In genomic region chr14:93012516-93013367, GRCh38 we compare ENCODE assay signal across 10 cellular contexts.
DNase-seq lines count a peak whose midpoint lies in the region; ATAC-seq and TF ChIP-seq lines count a peak whose summit lies in the region.
"Had no signal": no experiment of that assay in that cellular context is flagged by ENCODE, and none has a peak within 500 bp of the region (broad histone marks: within the 10 kb centered on the region; RNA-seq: fewer than 3 reads in every experiment).

No MANE protein-coding gene starts in this region.

- peaks cover 18% of the 10 kb centered on the region for H3K4me1 Mint-ChIP-seq in activated CD8-positive, alpha-beta memory T cell treated with anti-CD3 and anti-CD28 coated beads, Interleukin-2, amount 10 ng/mL, durations not matched to agents 7 days and 5 days

- H3K9me3 Mint-ChIP-seq in activated CD8-positive, alpha-beta memory T cell treated with anti-CD3 and anti-CD28 coated beads, Interleukin-2, amount 10 ng/mL, durations not matched to agents 7 days and 5 days (ENCODE audit: low read depth), result no peaks in the 10 kb centered on the region
- H3K9me3 Mint-ChIP-seq: activated B cell treated with CpG ODN at 0.5 μM for 24 hours had no signal

- no peak for ATAC-seq in activated CD8-positive, alpha-beta memory T cell treated with anti-CD3 and anti-CD28 coated beads, Interleukin-2, amount 10 ng/mL, durations not matched to agents 7 days and 5 days
- ATAC-seq in thoracic aorta (ENCODE audit: insufficient number of reproducible peaks, low FRiP score, low read depth), result no peak

- H3K4me1 ChIP-seq in thoracic aorta (ENCODE audit: control insufficient read depth in 1 of 2, low read depth in 2 of 2), result peaks cover 18 to 30% of the 10 kb centered on the region in 2 donors

- peak overlapping the region; percentile 12 to 39 for H3K27ac ChIP-seq in thoracic aorta
- H3K27ac ChIP-seq: upper lobe of left lung had no signal

- no peak overlapping the region for H3K4me3 ChIP-seq in thoracic aorta
- H3K4me3 ChIP-seq: upper lobe of left lung had no signal

- DNase-seq in activated CD8-positive, alpha-beta memory T cell treated with anti-CD3 and anti-CD28 coated beads, Interleukin-2, amount 10 ng/mL, durations not matched to agents 7 days and 5 days, result no peak
- no peak for DNase-seq in activated CD8-positive, alpha-beta memory T cell treated with anti-CD3 and anti-CD28 coated beads, Interleukin-2, amount 50 U/mL, for 4 hours
- DNase-seq in astrocyte of the hippocampus (ENCODE audit: low read depth, low spot score), result peak; percentile 25
- DNase-seq in iris pigment epithelial cell (ENCODE audit: low read depth), result peak; percentile 49
- DNase-seq in thoracic aorta (ENCODE audit: low spot score), result no peak
- no peak for DNase-seq in NCI-H1436 treated with DMSO at 0.1 percent for 48 hours (lab: John Stamatoyannopoulos, UW)
- DNase-seq in OCI-M2 (lab: John Stamatoyannopoulos, UW; ENCODE audit: unreplicated experiment), result no peak
- no peak for DNase-seq in cerebellar cortex (ENCODE audit: low spot score)
- DNase-seq: activated B cell treated with CpG ODN at 0.5 μM for 24 hours, upper lobe of left lung had no signal

- H3K36me3 Mint-ChIP-seq in activated CD8-positive, alpha-beta memory T cell treated with anti-CD3 and anti-CD28 coated beads, Interleukin-2, amount 10 ng/mL, durations not matched to agents 7 days and 5 days, result no peaks in the 10 kb centered on the region

- H3K4me3 Mint-ChIP-seq in activated CD8-positive, alpha-beta memory T cell treated with anti-CD3 and anti-CD28 coated beads, Interleukin-2, amount 10 ng/mL, durations not matched to agents 7 days and 5 days, result no peak overlapping the region
- H3K4me3 Mint-ChIP-seq: activated B cell treated with CpG ODN at 0.5 μM for 24 hours had no signal

- H3K36me3 ChIP-seq in thoracic aorta, result peaks cover 6% of the 10 kb centered on the region

- peak overlapping the region; percentile 63 for H3K27ac Mint-ChIP-seq in activated CD8-positive, alpha-beta memory T cell treated with anti-CD3 and anti-CD28 coated beads, Interleukin-2, amount 10 ng/mL, durations not matched to agents 7 days and 5 days
- H3K27ac Mint-ChIP-seq: activated B cell treated with CpG ODN at 0.5 μM for 24 hours had no signal

- no peaks in the 10 kb centered on the region for H3K9me3 ChIP-seq in thoracic aorta
- H3K9me3 ChIP-seq: upper lobe of left lung had no signal

- CTCF ChIA-PET in activated CD8-positive, alpha-beta memory T cell treated with anti-CD3 and anti-CD28 coated beads, Interleukin-2, amount 10 ng/mL, durations not matched to agents 7 days and 5 days (lab: Charles Lee), result interaction anchor here (2.0 kb wide), 1 partner anchor 21 kb away, joined by 6 read pairs; no protein-coding TSS in a partner anchor

- no peak for TF ChIP-seq CTCF in thoracic aorta (IDR thresholded peaks at IDR 0.05)

- no peaks in the 10 kb centered on the region for H3K27me3 Mint-ChIP-seq in activated CD8-positive, alpha-beta memory T cell treated with anti-CD3 and anti-CD28 coated beads, Interleukin-2, amount 10 ng/mL, durations not matched to agents 7 days and 5 days
- H3K27me3 Mint-ChIP-seq: activated B cell treated with CpG ODN at 0.5 μM for 24 hours had no signal

- H3K27me3 ChIP-seq in thoracic aorta (replicated peaks; ENCODE audit: insufficient read depth), result no peaks in the 10 kb centered on the region
- H3K27me3 ChIP-seq: upper lobe of left lung had no signal

Comparison
In these comparisons a context has a peak if more than half of its experiments do, and no peak if none do; other contexts are left out.
1. DNase-seq: peak in astrocyte of the hippocampus (single experiment) and iris pigment epithelial cell (single experiment); none in activated CD8-positive, alpha-beta memory T cell treated with anti-CD3 and anti-CD28 coated beads, Interleukin-2, amount 10 ng/mL, durations not matched to agents 7 days and 5 days (single experiment), activated CD8-positive, alpha-beta memory T cell treated with anti-CD3 and anti-CD28 coated beads, Interleukin-2, amount 50 U/mL, for 4 hours (single experiment), thoracic aorta (single experiment), NCI-H1436 treated with DMSO at 0.1 percent for 48 hours (single experiment), OCI-M2 (single experiment) and cerebellar cortex (single experiment).